20 cellular contexts compared by ENCODE assay signal in genomic region chr22:41752011-41752975, GRCh38. TPM values are rescaled to one million over a fixed set of nuclear protein-coding genes. Genes with fewer than 3 reads are reported as not detected.
A peak's percentile ranks its signal among the peaks of the same experiment; 100 is the strongest.
DNase-seq lines count a peak whose midpoint lies in the region; ATAC-seq and TF ChIP-seq lines count a peak whose summit lies in the region.
"Had no signal": no experiment of that assay in that cellular context is flagged by ENCODE, and none has a peak within 500 bp of the region (broad histone marks: within the 10 kb centered on the region; RNA-seq: fewer than 3 reads in every experiment).

No MANE protein-coding gene starts in this region.

- H3K36me3 ChIP-seq in PC-3 (ENCODE audit: low read depth, low read length) (no peaks in the 10 kb centered on the region), esophagus squamous epithelium (no peaks in the 10 kb centered on the region)
- H3K36me3 ChIP-seq: adrenal gland, spleen, upper lobe of right lung had no signal

- no peaks in the 10 kb centered on the region for H4K20me1 ChIP-seq in PC-3 (ENCODE audit: low read length)

- 60 to 78% methylated on average over 5 of the region's 5 CpGs for WGBS in esophagus squamous epithelium, 2 donors

- H3K9ac ChIP-seq in PC-3 (ENCODE audit: low read length), result no peak overlapping the region
- H3K9ac ChIP-seq: parathyroid adenoma had no signal

- CTCF ChIA-PET in PC-3 (lab: Charles Lee), result no interaction called here

- H3K9me3 ChIP-seq in PC-3 (ENCODE audit: low read length), result no peaks in the 10 kb centered on the region
- no peaks in the 10 kb centered on the region for H3K9me3 ChIP-seq in esophagus squamous epithelium
- H3K9me3 ChIP-seq: adrenal gland, mucosa of descending colon, spleen, upper lobe of right lung had no signal

- POLR2A ChIA-PET in PC-3 (lab: Charles Lee; ENCODE audit: unreplicated experiment), result no interaction called here

- no peak overlapping the region for H2AFZ ChIP-seq in PC-3 (ENCODE audit: low read length)
- H2AFZ ChIP-seq: parathyroid adenoma had no signal

- H3K27ac ChIP-seq in PC-3 (ENCODE audit: low read length) (no peak overlapping the region), esophagus squamous epithelium (no peak overlapping the region)
- H3K27ac ChIP-seq: adrenal gland, parathyroid adenoma, upper lobe of right lung had no signal

- H3K36me3 Mint-ChIP-seq in activated CD4-positive, alpha-beta T cell treated with anti-CD3 and anti-CD28 coated beads, Interleukin-2, amount 10 ng/mL, durations not matched to agents 24 days and 14 days (ENCODE audit: low read depth), result no peaks in the 10 kb centered on the region
- H3K36me3 Mint-ChIP-seq in nephron progenitor cell (ENCODE audit: low read depth), result no peaks in the 10 kb centered on the region
- H3K36me3 Mint-ChIP-seq: CD4-positive, alpha-beta memory T cell; T-cell had no signal

- H3K9me2 ChIP-seq in PC-3 (replicated peaks; ENCODE audit: low read length), result no peaks in the 10 kb centered on the region

- no peak overlapping the region for H3K4me3 Mint-ChIP-seq in activated CD4-positive, alpha-beta T cell treated with anti-CD3 and anti-CD28 coated beads, Interleukin-2, amount 10 ng/mL, durations not matched to agents 24 days and 14 days
- H3K4me3 Mint-ChIP-seq in nephron progenitor cell, result no peak overlapping the region
- H3K4me3 Mint-ChIP-seq: T-cell had no signal

- peak overlapping the region; percentile 29 for H3K27ac Mint-ChIP-seq in activated CD4-positive, alpha-beta T cell treated with anti-CD3 and anti-CD28 coated beads, Interleukin-2, amount 10 ng/mL, durations not matched to agents 24 days and 14 days
- H3K27ac Mint-ChIP-seq in nephron progenitor cell, result peak overlapping the region; percentile 43
- H3K27ac Mint-ChIP-seq: T-cell had no signal

- no peaks in the 10 kb centered on the region for H3F3A ChIP-seq in PC-3 (ENCODE audit: low read length, unreplicated experiment)

- BruUV-seq in PC-3 (replicated peaks; lab: Mats Ljungman, UMichigan), result no TSS peak

- ATAC-seq in GM21360 (IDR thresholded peaks at IDR 0.05; ENCODE audit: unreplicated experiment) (peak; percentile 50), PC-3 (no peak), HG03460 (IDR thresholded peaks at IDR 0.05; ENCODE audit: unreplicated experiment) (no peak)
- ATAC-seq: left lobe of liver; mucosa of descending colon; stimulated activated naive CD8-positive, alpha-beta T cell treated with anti-CD3 and anti-CD28 coated beads, Interleukin-15, Interleukin-2, amounts not matched to agents 100 U/mL and 50 U/mL, for 24 hours; T-cell; upper lobe of right lung had no signal

- H3K4me1 ChIP-seq in PC-3 (ENCODE audit: insufficient read depth, low read length) (no peaks in the 10 kb centered on the region), esophagus squamous epithelium (no peaks in the 10 kb centered on the region)
- H3K4me1 ChIP-seq: adrenal gland, parathyroid adenoma, upper lobe of right lung had no signal

- H3K4me2 ChIP-seq in PC-3 (ENCODE audit: low read length), result no peak overlapping the region

- TF ChIP-seq POLR2A in esophagus squamous epithelium (IDR thresholded peaks at IDR 0.05), result no peak

- H3K9me3 Mint-ChIP-seq in activated CD4-positive, alpha-beta T cell treated with anti-CD3 and anti-CD28 coated beads, Interleukin-2, amount 10 ng/mL, durations not matched to agents 24 days and 14 days, result no peaks in the 10 kb centered on the region
- no peaks in the 10 kb centered on the region for H3K9me3 Mint-ChIP-seq in nephron progenitor cell
- H3K9me3 Mint-ChIP-seq: CD4-positive, alpha-beta memory T cell; T-cell had no signal

- H3K27me3 Mint-ChIP-seq in activated CD4-positive, alpha-beta T cell treated with anti-CD3 and anti-CD28 coated beads, Interleukin-2, amount 10 ng/mL, durations not matched to agents 24 days and 14 days, result peaks cover 20% of the 10 kb centered on the region
- peaks cover 12% of the 10 kb centered on the region for H3K27me3 Mint-ChIP-seq in nephron progenitor cell (ENCODE audit: low read depth, poor library complexity)

- H3K27me3 ChIP-seq in PC-3 (ENCODE audit: low read length) (no peaks in the 10 kb centered on the region), esophagus squamous epithelium (peaks cover 0 to 7% (median 0%) of the 10 kb centered on the region in 4 donors)
- H3K27me3 ChIP-seq: adrenal gland, spleen, upper lobe of right lung had no signal

- no peak for DNase-seq in activated CD4-positive, alpha-beta T cell treated with anti-CD3 and anti-CD28 coated beads, Interleukin-2, amount 10 ng/mL, durations not matched to agents 24 days and 14 days
- DNase-seq in activated CD4-positive, alpha-beta T cell treated with anti-CD3 and anti-CD28 coated beads for 1 hour, result no peak
- peak; percentile 4 for DNase-seq in PC-3
- no peak for DNase-seq in nephron progenitor cell
- DNase-seq in esophagus squamous epithelium (lab: John Stamatoyannopoulos, UW), result no peak
- no peak for DNase-seq in stimulated activated CD4-positive, alpha-beta T cell treated with anti-CD3 and anti-CD28 coated beads, Interleukin-4, amount 100 ng/mL, for 24 hours
- DNase-seq: adrenal gland; CD4-positive, alpha-beta memory T cell; mucosa of descending colon; NCI-H2029 treated with DMSO at 0.1 percent for 48 hours; NCI-H82; spleen; stimulated activated naive CD8-positive, alpha-beta T cell treated with anti-CD3 and anti-CD28 coated beads, Interleukin-15, Interleukin-2, amounts not matched to agents 100 U/mL and 50 U/mL, for 24 hours; T-cell; upper lobe of right lung had no signal

- H3K4me3 ChIP-seq in PC-3 (ENCODE audit: low read length), result no peak overlapping the region
- H3K4me3 ChIP-seq in esophagus squamous epithelium, result no peak overlapping the region
- H3K4me3 ChIP-seq: adrenal gland, mucosa of descending colon, upper lobe of right lung had no signal

- no peaks in the 10 kb centered on the region for H3K79me2 ChIP-seq in PC-3 (ENCODE audit: low read length)
- H3K79me2 ChIP-seq: parathyroid adenoma had no signal

- intact Hi-C loops in activated CD4-positive, alpha-beta T cell treated with anti-CD3 and anti-CD28 coated beads, Interleukin-2, amount 10 ng/mL, durations not matched to agents 24 days and 14 days (cut with micrococcal nuclease), result no loop called here
- intact Hi-C loops in PC-3 (cut with micrococcal nuclease), result no loop called here
- intact Hi-C loops in esophagus squamous epithelium (cut with DNase I), result no loop called here

- TF ChIP-seq CTCF in PC-3 (conservative IDR thresholded peaks at IDR 0.05; ENCODE audit: low read depth, low read length) (no peak), nephron progenitor cell (IDR thresholded peaks at IDR 0.05) (no peak), esophagus squamous epithelium (IDR thresholded peaks at IDR 0.05) (no peak)

- no peaks in the 10 kb centered on the region for H3K4me1 Mint-ChIP-seq in activated CD4-positive, alpha-beta T cell treated with anti-CD3 and anti-CD28 coated beads, Interleukin-2, amount 10 ng/mL, durations not matched to agents 24 days and 14 days
- peaks cover 13% of the 10 kb centered on the region for H3K4me1 Mint-ChIP-seq in nephron progenitor cell
- H3K4me1 Mint-ChIP-seq: CD4-positive, alpha-beta memory T cell; T-cell had no signal

RNA-seq across cellular contexts. Expression of gene CCDC134, which starts 48.2 kb away (rescaled TPM):
- total RNA-seq in activated CD4-positive, alpha-beta T cell treated with anti-CD3 and anti-CD28 coated beads, Interleukin-2, amount 10 ng/mL, durations not matched to agents 24 days and 14 days, result 19.7 TPM in 2 replicates
- total RNA-seq in PC-3 (2014; rRNA removed), result 7.9 and 17.6 TPM in 2 replicates
- 1 to 10 TPM; 5.1 to 9.0 (median 7.2) TPM for total RNA-seq in esophagus squamous epithelium

RNA-seq across cellular contexts. Expression of gene MEI1, which starts 53.0 kb away (rescaled TPM):
- total RNA-seq in activated CD4-positive, alpha-beta T cell treated with anti-CD3 and anti-CD28 coated beads, Interleukin-2, amount 10 ng/mL, durations not matched to agents 24 days and 14 days, result 14.2 and 15.7 TPM in 2 replicates
- total RNA-seq in PC-3 (2014; rRNA removed) (1.4 TPM in 1 of 2 replicates, not detected in the other), esophagus squamous epithelium (1 to 10 TPM in 1 of 4 donors, under 1 TPM in 3; 0.09 to 1.3 (median 0.52) TPM)
- total RNA-seq: RPMI7951 had no signal
